ENCODE assay signal across 9 cellular contexts in the genomic region with DNA sequence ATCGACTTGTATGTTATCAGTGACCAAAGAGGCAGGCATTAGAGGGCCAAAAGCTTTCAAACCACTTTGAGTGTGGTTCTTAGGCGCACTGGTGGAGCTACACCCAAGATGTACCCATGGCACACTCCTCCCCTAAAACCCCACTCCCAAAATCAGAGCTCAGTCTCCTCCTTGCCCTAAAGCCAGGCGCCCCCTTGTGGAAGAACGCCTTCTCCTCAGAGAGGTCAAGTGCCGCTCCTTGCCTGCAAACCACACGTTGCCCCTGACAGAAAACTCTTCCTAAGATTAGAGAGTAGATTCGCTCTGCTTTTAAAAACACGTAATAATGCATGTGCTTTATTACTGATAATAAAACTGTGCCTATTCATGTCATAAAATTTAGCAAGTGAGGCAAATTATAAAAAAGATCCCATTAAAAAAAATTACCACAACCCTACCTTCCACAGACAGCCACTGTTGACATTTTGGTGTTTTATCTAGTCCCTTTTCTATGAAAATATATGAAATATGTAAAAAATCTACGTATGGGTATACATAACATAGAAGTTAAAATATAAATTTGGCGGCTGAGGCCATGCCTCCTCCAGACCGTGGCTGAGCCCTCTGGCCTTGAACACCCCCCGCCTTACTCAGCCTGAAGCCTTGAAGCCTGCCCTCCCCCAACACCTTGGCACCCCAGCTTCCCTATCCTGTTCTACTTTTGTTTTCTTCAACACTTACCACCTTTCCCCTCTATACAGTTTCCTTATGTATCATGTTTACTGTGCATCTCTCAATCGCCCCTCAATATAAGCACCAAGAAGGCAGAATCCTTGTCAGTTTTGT. TPM values are rescaled to one million over a fixed set of nuclear protein-coding genes. Genes with fewer than 3 reads are reported as not detected.
DNase-seq lines count a peak whose midpoint lies in the region; ATAC-seq and TF ChIP-seq lines count a peak whose summit lies in the region.
"Had no signal": no experiment of that assay in that cellular context is flagged by ENCODE, and none has a peak within 500 bp of the region (broad histone marks: within the 10 kb centered on the region; RNA-seq: fewer than 3 reads in every experiment).

No MANE protein-coding gene starts in this region.

- H3K9me3 Mint-ChIP-seq in activated CD4-positive, alpha-beta T cell treated with anti-CD3 and anti-CD28 coated beads, Interleukin-2, amount 10 ng/mL, durations not matched to agents 7 days and 5 days, result no peaks in the 10 kb centered on the region

- no peaks in the 10 kb centered on the region for H3K36me3 ChIP-seq in right lobe of liver

- CTCF ChIA-PET in activated CD4-positive, alpha-beta T cell treated with anti-CD3 and anti-CD28 coated beads, Interleukin-2, amount 10 ng/mL, durations not matched to agents 7 days and 5 days (lab: Charles Lee), result interaction anchor here (0.6 to 3.6 kb wide), 17 partner anchors 9 to 173 kb away, joined by 3 to 18 read pairs (median 4); a partner anchor contains a TSS

- no peak overlapping the region for H3K27ac Mint-ChIP-seq in activated CD4-positive, alpha-beta T cell treated with anti-CD3 and anti-CD28 coated beads, Interleukin-2, amount 10 ng/mL, durations not matched to agents 7 days and 5 days

- 39% methylated on average over 11 of the region's 13 CpGs for WGBS in right lobe of liver (ENCODE audit: insufficient coverage, low coverage, low lambda C conversion rate, missing lambda C conversion rate)

- peak; percentile 69 for TF ChIP-seq CTCF in coronary artery (IDR thresholded peaks at IDR 0.05)
- peak; percentile 76 to 91 (median 84) for TF ChIP-seq CTCF in right lobe of liver (IDR thresholded peaks at IDR 0.05)

- peak; percentile 76 to 85 (median 80) for ATAC-seq in right lobe of liver
- ATAC-seq in GM18867 (IDR thresholded peaks at IDR 0.05; ENCODE audit: unreplicated experiment), result no peak

- H3K27me3 Mint-ChIP-seq in activated CD4-positive, alpha-beta T cell treated with anti-CD3 and anti-CD28 coated beads, Interleukin-2, amount 10 ng/mL, durations not matched to agents 7 days and 5 days, result no peaks in the 10 kb centered on the region

- no peak overlapping the region for H3K4me3 Mint-ChIP-seq in activated CD4-positive, alpha-beta T cell treated with anti-CD3 and anti-CD28 coated beads, Interleukin-2, amount 10 ng/mL, durations not matched to agents 7 days and 5 days

- peak; percentile 36 to 68 for DNase-seq in NCI-H524 (lab: John Stamatoyannopoulos, UW)
- no peak for DNase-seq in NCI-H524 treated with DMSO at 0.1 percent for 48 hours (lab: John Stamatoyannopoulos, UW)
- DNase-seq in NCI-H2171 (lab: John Stamatoyannopoulos, UW), result peak; percentile 51
- DNase-seq in activated CD4-positive, alpha-beta T cell treated with anti-CD3 and anti-CD28 coated beads, Interleukin-2, amount 10 ng/mL, durations not matched to agents 7 days and 5 days, result peak; percentile 89
- no peak for DNase-seq in coronary artery (ENCODE audit: low spot score)
- peak; percentile 89 to 93 (median 91) for DNase-seq in right lobe of liver
- peak; percentile 61 to 90 (median 78) for DNase-seq in stimulated activated CD4-positive, alpha-beta T cell treated with anti-CD3 and anti-CD28 coated beads, TNF-alpha, amount 100 ng/mL, for 48 hours (ENCODE audit: low read depth in 3 of 3)

- H3K4me3 ChIP-seq in coronary artery, result no peak overlapping the region
- H3K4me3 ChIP-seq in right lobe of liver, result peak overlapping the region in 2 of 3 donors; percentile 9 to 36
- H3K4me3 ChIP-seq: skin epidermis had no signal

- no peak for TF ChIP-seq POLR2A in right lobe of liver (IDR thresholded peaks at IDR 0.05)

- H3K27me3 ChIP-seq in right lobe of liver, result no peaks in the 10 kb centered on the region

- peaks cover 0 to 21% (median 9%) of the 10 kb centered on the region in 4 donors for H3K4me1 ChIP-seq in right lobe of liver

- H3K27ac ChIP-seq in coronary artery (no peak overlapping the region), right lobe of liver (peak overlapping the region; percentile 21 to 76 (median 33))

- POLR2A ChIA-PET in activated CD4-positive, alpha-beta T cell treated with anti-CD3 and anti-CD28 coated beads, Interleukin-2, amount 10 ng/mL, durations not matched to agents 7 days and 5 days (lab: Charles Lee), result no interaction called here

- peaks cover 37% of the 10 kb centered on the region for H3K4me1 Mint-ChIP-seq in activated CD4-positive, alpha-beta T cell treated with anti-CD3 and anti-CD28 coated beads, Interleukin-2, amount 10 ng/mL, durations not matched to agents 7 days and 5 days

- H3K36me3 Mint-ChIP-seq in activated CD4-positive, alpha-beta T cell treated with anti-CD3 and anti-CD28 coated beads, Interleukin-2, amount 10 ng/mL, durations not matched to agents 7 days and 5 days (ENCODE audit: low read depth), result no peaks in the 10 kb centered on the region

- H3K9me3 ChIP-seq in right lobe of liver, result no peaks in the 10 kb centered on the region

- intact Hi-C loops in right lobe of liver (cut with DNase I), result no loop called here

RNA-seq across cellular contexts. Expression of a gene that starts 33.5 kb away (rescaled TPM):
- under 1 TPM in 1 of 2 experiments, not detected in 1; 0.27 TPM for total RNA-seq in activated CD4-positive, alpha-beta T cell treated with anti-CD3 and anti-CD28 coated beads, Interleukin-2, amount 10 ng/mL, durations not matched to agents 7 days and 5 days
- total RNA-seq in right lobe of liver, result 1 to 10 TPM; 1.8 to 3.9 (median 2.6) TPM

Comparison
In these comparisons a context has a peak if more than half of its experiments do, and no peak if none do; other contexts are left out.
1. DNase-seq: peak in NCI-H524 (2 of 2), NCI-H2171 (single experiment), activated CD4-positive, alpha-beta T cell treated with anti-CD3 and anti-CD28 coated beads, Interleukin-2, amount 10 ng/mL, durations not matched to agents 7 days and 5 days (single experiment), right lobe of liver (3 of 3) and stimulated activated CD4-positive, alpha-beta T cell treated with anti-CD3 and anti-CD28 coated beads, TNF-alpha, amount 100 ng/mL, for 48 hours (3 of 3); none in NCI-H524 treated with DMSO at 0.1 percent for 48 hours (single experiment) and coronary artery (single experiment).
2. H3K27ac ChIP-seq: peak in right lobe of liver (3 of 3); none in coronary artery (0 of 2).